9 cellular contexts compared by ENCODE assay signal in the genomic region with DNA sequence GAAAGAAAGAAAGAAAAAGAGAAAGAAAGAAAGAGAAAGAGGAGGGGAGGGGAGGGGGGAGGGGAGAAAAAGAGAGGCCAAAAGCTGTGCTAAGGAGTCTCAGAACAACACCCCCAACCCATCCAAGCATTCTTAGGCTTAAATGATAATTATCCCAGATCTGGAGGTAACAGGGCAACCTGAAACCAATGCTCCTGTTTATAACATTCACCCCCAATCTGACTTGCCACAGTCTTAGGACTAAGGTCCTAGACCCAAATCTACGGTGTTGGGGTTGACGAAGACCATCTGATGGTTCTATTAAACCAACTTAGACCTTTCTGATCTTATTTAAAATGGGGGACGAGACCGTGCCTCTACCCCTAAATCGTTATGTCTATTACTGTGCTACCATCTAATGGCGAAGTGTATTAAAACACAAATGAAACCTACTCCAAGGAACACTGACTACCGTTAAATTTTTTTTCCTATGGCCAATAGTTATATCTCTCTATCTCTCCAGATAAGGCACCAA.
DNase-seq lines count a peak whose midpoint lies in the region; ATAC-seq and TF ChIP-seq lines count a peak whose summit lies in the region.
"Had no signal": no experiment of that assay in that cellular context is flagged by ENCODE, and none has a peak within 500 bp of the region (broad histone marks: within the 10 kb centered on the region; RNA-seq: fewer than 3 reads in every experiment).

No MANE protein-coding gene starts in this region.

- no peaks in the 10 kb centered on the region for H3K27me3 ChIP-seq in vagina

- no peaks in the 10 kb centered on the region for H3K9me3 ChIP-seq in vagina

- peak; percentile 21 to 62 for DNase-seq in NCI-H524 (lab: John Stamatoyannopoulos, UW)
- DNase-seq in cerebellum (ENCODE audit: low spot score) = peak; percentile 53
- DNase-seq in lung microvascular endothelial cell (ENCODE audit: low read depth in 2 of 2) = peak; percentile 79 to 80
- no peak for DNase-seq in vagina (ENCODE audit: extremely low spot score in 2 of 2)
- DNase-seq: activated naive CD8-positive, alpha-beta T cell treated with anti-CD3 and anti-CD28 coated beads, Interleukin-2, amount 10 ng/mL, durations not matched to agents 7 days and 5 days had no signal

- peak; percentile 76 for TF ChIP-seq CTCF in 22Rv1 (IDR thresholded peaks at IDR 0.05)
- TF ChIP-seq CTCF in vagina (IDR thresholded peaks at IDR 0.05) = peak in 1 of 3 experiments; percentile 5

- ATAC-seq in GM19452 (IDR thresholded peaks at IDR 0.05; ENCODE audit: unreplicated experiment) = peak; percentile 73
- no peak for ATAC-seq in HG03342 (IDR thresholded peaks at IDR 0.05; ENCODE audit: unreplicated experiment)
- no peak for ATAC-seq in HG02763 (IDR thresholded peaks at IDR 0.05; ENCODE audit: unreplicated experiment)

- intact Hi-C loops in vagina (cut with DNase I) = no loop called here

- H3K4me3 ChIP-seq in vagina = peak overlapping the region; percentile 20 to 36

- TF ChIP-seq POLR2A in vagina (IDR thresholded peaks at IDR 0.05) = no peak

- H3K4me1 ChIP-seq in vagina = peaks cover 4% of the 10 kb centered on the region

- H3K27ac ChIP-seq in 22Rv1 = no peak overlapping the region
- no peak overlapping the region for H3K27ac ChIP-seq in vagina

- no peaks in the 10 kb centered on the region for H3K36me3 ChIP-seq in vagina

Comparison
In these comparisons a context has a peak if more than half of its experiments do, and no peak if none do; other contexts are left out.
1. DNase-seq: peak in NCI-H524 (2 of 2), cerebellum (single experiment) and lung microvascular endothelial cell (2 of 2); none in vagina (0 of 2).